Comparison of ENCODE assay signal across 8 cellular contexts in genomic region chr10:58334817-58335305, GRCh38. TPM values are rescaled to one million over a fixed set of nuclear protein-coding genes. Genes with fewer than 3 reads are reported as not detected.
DNase-seq lines count a peak whose midpoint lies in the region; ATAC-seq and FAIRE-seq lines count a peak whose summit lies in the region.

UBE2D1 (plus strand) TSS chr10:58335006; CDS start chr10:58335202, 196 bp downstream.

- DNase-seq in GM19239 (ENCODE audit: insufficient read length, low spot score) (peak; percentile 78), NCI-H82 (lab: John Stamatoyannopoulos, UW) (peak; percentile 80), lung microvascular endothelial cell (ENCODE audit: low read depth in 2 of 2) (peak; percentile 67 to 78)
- peak; percentile 45 to 76 for DNase-seq in activated CD8-positive, alpha-beta memory T cell treated with anti-CD3 and anti-CD28 coated beads for 1 hour (ENCODE audit: extremely low read depth in 1 of 2, low read depth in 1 of 2)
- peak; percentile 56 for DNase-seq in effector CD8-positive, alpha-beta T cell (lab: John Stamatoyannopoulos, UW)
- peak; percentile 69 for DNase-seq in stimulated activated CD8-positive, alpha-beta memory T cell treated with anti-CD3 and anti-CD28 coated beads, Interleukin-12 subunit alpha, Interleukin-12 subunit beta, amount 100 ng/mL, for 1 hour (ENCODE audit: low read depth)

- ATAC-seq in HG03442 (IDR thresholded peaks at IDR 0.05; ENCODE audit: unreplicated experiment): peak; percentile 95

- H3K27ac ChIP-seq in BLaER1 treated with 17β-estradiol and CSF1 and Interleukin-3, amounts not matched to agents 10 nM and 100 nM: peak within 1 kb of the TSS; percentile 83 to 94 (median 88)

- H3K9ac ChIP-seq in BLaER1 treated with 17β-estradiol and CSF1 and Interleukin-3, amounts not matched to agents 10 nM and 100 nM: peak within 1 kb of the TSS; percentile 90 to 98 (median 93)

- no peaks in the 10 kb centered on the region for H3K27me3 ChIP-seq in BLaER1 treated with 17β-estradiol and CSF1 and Interleukin-3, amounts not matched to agents 10 nM and 100 nM

- peaks cover 21 to 49% (median 44%) of the 10 kb centered on the region in 11 experiments; a peak in 19 of 22 replicates for H4K20me1 ChIP-seq in BLaER1 treated with 17β-estradiol and CSF1 and Interleukin-3, amounts not matched to agents 10 nM and 100 nM

- H3K4me2 ChIP-seq in BLaER1 treated with 17β-estradiol and CSF1 and Interleukin-3, amounts not matched to agents 10 nM and 100 nM: peak within 1 kb of the TSS; percentile 75 to 96 (median 84)

- peaks cover 0 to 25% (median 4%) of the 10 kb centered on the region in 11 experiments; a peak in 6 of 22 replicates for H3K36me3 ChIP-seq in BLaER1 treated with 17β-estradiol and CSF1 and Interleukin-3, amounts not matched to agents 10 nM and 100 nM

- no peaks in the 10 kb centered on the region for H3K9me3 ChIP-seq in BLaER1 treated with 17β-estradiol and CSF1 and Interleukin-3, amounts not matched to agents 10 nM and 100 nM (replicated peaks in 1 of 11)

- H3K4me1 ChIP-seq in BLaER1 treated with 17β-estradiol and CSF1 and Interleukin-3, amounts not matched to agents 10 nM and 100 nM: peaks cover 10 to 77% (median 22%) of the 10 kb centered on the region in 10 experiments

- FAIRE-seq in GM19239 (lab: Jason Lieb, UNC): peak; percentile 68

- peak within 1 kb of the TSS; percentile 87 to 99 (median 97) for H3K4me3 ChIP-seq in BLaER1 treated with 17β-estradiol and CSF1 and Interleukin-3, amounts not matched to agents 10 nM and 100 nM

RNA-seq across cellular contexts. Expression of gene UBE2D1, which starts in this region (rescaled TPM):
- 5.7 and 6.7 TPM in 2 replicates for total RNA-seq in lung microvascular endothelial cell

Comparison
In these comparisons a context has a peak if more than half of its experiments do, and no peak if none do; other contexts are left out.
1. Peak in every context shown above with its lines: DNase-seq, ATAC-seq, H3K4me3 ChIP-seq and H3K27ac ChIP-seq.